In the genomic region with DNA sequence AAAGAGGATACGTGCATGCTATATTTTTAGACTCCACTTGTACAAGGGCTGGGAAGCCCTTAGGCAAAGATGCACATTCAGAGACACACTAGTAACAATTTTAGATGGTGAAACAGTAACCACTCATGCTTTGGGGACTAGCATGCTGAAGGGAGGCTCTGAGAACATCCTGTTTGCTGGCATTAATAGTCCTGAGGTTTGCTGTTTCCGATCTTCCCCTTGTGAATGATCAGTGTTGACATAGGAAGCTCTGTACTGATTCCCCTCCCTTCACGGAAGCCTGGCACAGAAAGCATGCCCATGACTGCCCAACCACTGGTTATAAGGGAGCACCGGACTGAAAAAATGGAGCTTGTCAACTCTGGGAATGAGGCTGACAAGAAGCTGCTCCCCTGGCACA, we compare ENCODE assay signal across 14 cellular contexts.
DNase-seq lines count a peak whose midpoint lies in the region; ATAC-seq, FAIRE-seq and TF ChIP-seq lines count a peak whose summit lies in the region.
"Had no signal": no experiment of that assay in that cellular context is flagged by ENCODE, and none has a peak within 500 bp of the region (broad histone marks: within the 10 kb centered on the region; RNA-seq: fewer than 3 reads in every experiment).

No MANE protein-coding gene starts in this region.

- no peaks in the 10 kb centered on the region for H4K20me1 ChIP-seq in PC-3 (ENCODE audit: low read length)

- no peaks in the 10 kb centered on the region for H3K27me3 ChIP-seq in PC-3 (ENCODE audit: low read length)
- H3K27me3 ChIP-seq: sigmoid colon, upper lobe of left lung had no signal

- no peaks in the 10 kb centered on the region for H3K9me2 ChIP-seq in PC-3 (replicated peaks; ENCODE audit: low read length)

- FAIRE-seq in GM19239 (lab: Jason Lieb, UNC) = no peak

- peak overlapping the region; percentile 50 for H3K4me3 ChIP-seq in PC-3 (ENCODE audit: low read length)
- H3K4me3 ChIP-seq in epithelial cell of esophagus (ENCODE audit: low read length) = no peak overlapping the region
- H3K4me3 ChIP-seq: sigmoid colon, upper lobe of left lung had no signal

- CTCF ChIA-PET in PC-3 (lab: Charles Lee) = interaction anchor here (0.6 to 0.8 kb wide), 7 partner anchors 15 to 317 kb away, joined by 3 to 12 read pairs (median 4); no protein-coding TSS in a partner anchor

- peak; percentile 91 for ATAC-seq in PC-3
- ATAC-seq in sciatic nerve = peak; percentile 48
- ATAC-seq in HG02973 (IDR thresholded peaks at IDR 0.05; ENCODE audit: unreplicated experiment) = no peak
- ATAC-seq: WTC11 had no signal

- H3K27ac ChIP-seq in PC-3 (ENCODE audit: low read length) = peak overlapping the region; percentile 91
- H3K27ac ChIP-seq: upper lobe of left lung had no signal

- peak overlapping the region; percentile 83 for H3K4me2 ChIP-seq in PC-3 (ENCODE audit: low read length)

- no peaks in the 10 kb centered on the region for H3K36me3 ChIP-seq in PC-3 (ENCODE audit: low read depth, low read length)
- H3K36me3 ChIP-seq: sigmoid colon, upper lobe of left lung had no signal

- TF ChIP-seq CTCF in PC-3 (conservative IDR thresholded peaks at IDR 0.05; ENCODE audit: low read depth, low read length) = no peak
- no peak for TF ChIP-seq CTCF in epithelial cell of esophagus (IDR thresholded peaks at IDR 0.05; ENCODE audit: insufficient read depth, low read depth, low read length, missing control alignments)

- intact Hi-C loops in PC-3 (cut with micrococcal nuclease) = loop anchor here (1.0 to 5.0 kb wide), 4 partner anchors 35 to 173 kb away; no protein-coding TSS in a partner anchor
- intact Hi-C loops in sciatic nerve (cut with DNase I) = no loop called here

- no TSS peak for BruUV-seq in PC-3 (replicated peaks; lab: Mats Ljungman, UMichigan)

- H3K9ac ChIP-seq in PC-3 (ENCODE audit: low read length) = peak overlapping the region; percentile 73

- no peaks in the 10 kb centered on the region for H3K9me3 ChIP-seq in PC-3 (ENCODE audit: low read length)
- H3K9me3 ChIP-seq: sigmoid colon, upper lobe of left lung had no signal

- peaks cover 6% of the 10 kb centered on the region; the same call in 1 of the 2 replicates for H3K79me2 ChIP-seq in PC-3 (ENCODE audit: low read length)

- H2AFZ ChIP-seq in PC-3 (ENCODE audit: low read length) = peak overlapping the region; percentile 34

- peak; percentile 89 to 90 for DNase-seq in NCI-H526 (lab: John Stamatoyannopoulos, UW)
- DNase-seq in NCI-H526 treated with DMSO at 0.1 percent for 48 hours (lab: John Stamatoyannopoulos, UW) = no peak
- peak; percentile 98 for DNase-seq in PC-3
- peak; percentile 32 for DNase-seq in epithelial cell of esophagus (ENCODE audit: low read depth)
- DNase-seq in sciatic nerve (ENCODE audit: low spot score) = no peak
- no peak for DNase-seq in GM19239 (ENCODE audit: insufficient read length, low spot score)
- DNase-seq in NOMO-1 treated with dmso at 0.1 percent for 144 hours (lab: John Stamatoyannopoulos, UW; ENCODE audit: unreplicated experiment) = no peak
- DNase-seq: DND-41, immature natural killer cell, NCI-H2171 treated with DMSO at 0.1 percent for 48 hours, sigmoid colon, upper lobe of left lung had no signal

- POLR2A ChIA-PET in PC-3 (lab: Charles Lee; ENCODE audit: unreplicated experiment) = interaction anchor here (0.5 to 1.4 kb wide), 10 partner anchors 17 to 374 kb away, joined by 3 to 16 read pairs (median 5); a partner anchor contains a TSS

- H3K4me1 ChIP-seq in PC-3 (ENCODE audit: insufficient read depth, low read length) = peaks cover 37% of the 10 kb centered on the region

- peaks cover 10% of the 10 kb centered on the region for H3F3A ChIP-seq in PC-3 (ENCODE audit: low read length, unreplicated experiment)

Comparison
In these comparisons a context has a peak if more than half of its experiments do, and no peak if none do; other contexts are left out.
1. DNase-seq: peak in NCI-H526 (2 of 2), PC-3 (single experiment) and epithelial cell of esophagus (single experiment); none in NCI-H526 treated with DMSO at 0.1 percent for 48 hours (single experiment), sciatic nerve (single experiment), GM19239 (single experiment) and NOMO-1 treated with dmso at 0.1 percent for 144 hours (single experiment).